ENCODE assay signal across 9 cellular contexts in genomic region chr1:226457307-226457712, GRCh38. TPM values are rescaled to one million over a fixed set of nuclear protein-coding genes. Genes with fewer than 3 reads are reported as not detected.
DNase-seq lines count a peak whose midpoint lies in the region; ATAC-seq and TF ChIP-seq lines count a peak whose summit lies in the region.
"Had no signal": no experiment of that assay in that cellular context is flagged by ENCODE, and none has a peak within 500 bp of the region (broad histone marks: within the 10 kb centered on the region; RNA-seq: fewer than 3 reads in every experiment).

No MANE protein-coding gene starts in this region.

- H3K27ac ChIP-seq in vagina: no peak overlapping the region
- H3K27ac ChIP-seq: HL-60 had no signal

- no peaks in the 10 kb centered on the region for H3K36me3 Mint-ChIP-seq in activated naive CD4-positive, alpha-beta T cell treated with anti-CD3 and anti-CD28 coated beads, Interleukin-2, amount 50 U/mL, for 72 hours

- intact Hi-C loops in posterior cingulate gyrus (cut with DNase I) (no loop called here), vagina (cut with DNase I) (no loop called here)

- in situ Hi-C loops in SK-MEL-5 (cut with HindIII; ENCODE audit: low pct_unique_long_range_greater_than_20kb, low sequenced_read_pairs): no loop called here

- no peaks in the 10 kb centered on the region for H3K9me3 ChIP-seq in vagina

- H3K4me1 ChIP-seq in vagina: no peaks in the 10 kb centered on the region

- no peak for TF ChIP-seq CTCF in vagina (IDR thresholded peaks at IDR 0.05)

- no peaks in the 10 kb centered on the region for H3K36me3 ChIP-seq in vagina

- peak; percentile 30 for DNase-seq in Daoy (ENCODE audit: low read depth)
- peak; percentile 35 for DNase-seq in SK-MEL-5 (ENCODE audit: low read depth, low spot score)
- peak in 1 of 2 donors; percentile 50 for DNase-seq in activated naive CD4-positive, alpha-beta T cell treated with anti-CD3 and anti-CD28 coated beads, Interleukin-2, amount 50 U/mL, for 72 hours (ENCODE audit: low spot score in 2 of 2)
- DNase-seq in pulmonary artery endothelial cell (ENCODE audit: low read depth, low spot score): peak; percentile 7
- no peak for DNase-seq in posterior cingulate gyrus
- DNase-seq in vagina (ENCODE audit: extremely low spot score in 2 of 2): no peak

- H3K9me3 Mint-ChIP-seq in activated naive CD4-positive, alpha-beta T cell treated with anti-CD3 and anti-CD28 coated beads, Interleukin-2, amount 50 U/mL, for 72 hours: no peaks in the 10 kb centered on the region

- no peak for TF ChIP-seq POLR2A in vagina (IDR thresholded peaks at IDR 0.05)

- H3K27me3 ChIP-seq in vagina: no peaks in the 10 kb centered on the region

- H3K27ac Mint-ChIP-seq in activated naive CD4-positive, alpha-beta T cell treated with anti-CD3 and anti-CD28 coated beads, Interleukin-2, amount 50 U/mL, for 72 hours: peak overlapping the region in 1 of 2 donors; percentile 25

- H3K4me3 ChIP-seq in vagina: no peak overlapping the region

- peak; percentile 78 to 79 for ATAC-seq in activated naive CD4-positive, alpha-beta T cell treated with anti-CD3 and anti-CD28 coated beads, Interleukin-2, amount 50 U/mL, for 72 hours
- ATAC-seq in HG03139 (IDR thresholded peaks at IDR 0.05; ENCODE audit: unreplicated experiment) (no peak), HG02763 (IDR thresholded peaks at IDR 0.05; ENCODE audit: unreplicated experiment) (no peak)

RNA-seq across cellular contexts. Expression of gene PARP1, which starts 49.4 kb away (rescaled TPM):
- 237 and 242 TPM in 2 replicates for total RNA-seq in Daoy (2014; rRNA removed; shearing (Covaris generic))
- total RNA-seq in SK-MEL-5 (2014; rRNA removed; shearing (Covaris generic)): 140 and 142 TPM in 2 replicates
- polyA plus RNA-seq in SK-MEL-5 (2015; cell fraction: cytosol; rRNA removed): 303 and 319 TPM in 2 replicates
- polyA plus RNA-seq in SK-MEL-5 (2015; cell fraction: nucleus; rRNA removed): 76.1 and 93.4 TPM in 2 replicates
- total RNA-seq in activated naive CD4-positive, alpha-beta T cell treated with anti-CD3 and anti-CD28 coated beads, Interleukin-2, amount 50 U/mL, for 72 hours: 100 to 1,000 TPM; 176 to 234 TPM
- 156 and 272 TPM in 2 replicates for total RNA-seq in pulmonary artery endothelial cell
- total RNA-seq in vagina: 64.6 TPM

Comparison
In these comparisons a context has a peak if more than half of its experiments do, and no peak if none do; other contexts are left out.
1. DNase-seq: peak in Daoy (single experiment), SK-MEL-5 (single experiment) and pulmonary artery endothelial cell (single experiment); none in posterior cingulate gyrus (0 of 10) and vagina (0 of 2).
2. ATAC-seq: peak in activated naive CD4-positive, alpha-beta T cell treated with anti-CD3 and anti-CD28 coated beads, Interleukin-2, amount 50 U/mL, for 72 hours (2 of 2); none in HG03139 (single experiment) and HG02763 (single experiment).